In the genomic region with DNA sequence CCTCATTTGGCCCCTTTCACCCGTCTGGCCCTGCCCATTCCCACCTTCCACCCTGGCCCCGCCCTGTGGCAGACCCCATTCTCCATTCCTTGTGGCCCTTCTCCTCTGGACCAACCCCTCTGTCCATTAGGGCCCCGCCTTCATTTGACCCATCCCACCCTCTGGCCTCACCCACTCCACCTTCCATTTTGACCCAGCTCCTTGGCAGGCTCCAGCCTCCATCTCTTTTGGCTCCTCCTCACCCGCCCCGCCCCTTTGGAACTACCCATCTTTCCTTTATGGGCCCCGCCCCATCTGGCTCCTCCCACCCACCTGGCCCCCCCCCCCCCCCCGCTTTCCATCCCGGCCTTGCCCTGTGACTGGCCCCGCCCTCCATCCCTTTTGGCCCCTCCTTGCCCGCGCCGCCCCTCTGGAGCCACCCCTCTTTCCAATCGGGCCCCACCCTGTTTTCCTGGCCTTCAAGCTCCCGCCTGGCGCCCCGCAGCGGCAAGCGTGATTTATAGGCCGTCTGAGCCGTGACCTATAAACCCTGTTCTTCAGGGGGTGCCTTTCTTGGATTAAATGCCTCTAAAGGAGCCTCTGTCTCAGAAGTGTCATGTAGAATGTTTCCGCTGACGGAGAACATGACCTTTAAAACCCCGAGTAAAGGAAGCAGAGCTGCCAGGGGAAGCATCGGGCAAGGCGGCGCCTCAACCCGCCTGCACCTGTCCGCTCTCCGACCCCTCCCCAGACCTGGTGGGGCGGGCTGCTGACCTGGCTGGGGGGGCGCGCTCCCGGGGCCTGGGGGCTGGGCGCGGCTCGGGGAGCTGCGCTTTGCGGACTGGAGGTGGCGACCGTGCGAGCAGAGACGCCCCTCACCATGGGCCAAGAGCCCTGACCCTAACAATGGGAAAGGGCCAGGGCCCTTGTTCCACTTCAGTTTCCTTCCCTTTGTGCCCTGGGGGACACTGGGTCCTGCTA, we compare ENCODE assay signal across 8 cellular contexts.
DNase-seq lines count a peak whose midpoint lies in the region; ATAC-seq, FAIRE-seq and TF ChIP-seq lines count a peak whose summit lies in the region.

No MANE protein-coding gene starts in this region.

- no peaks in the 10 kb centered on the region for H3K9me3 Mint-ChIP-seq in activated CD4-positive, alpha-beta T cell treated with anti-CD3 and anti-CD28 coated beads for 36 hours (ENCODE audit: low read depth)

- no peaks in the 10 kb centered on the region for H3K79me2 ChIP-seq in endothelial cell of umbilical vein (ENCODE audit: control insufficient read depth, insufficient read depth, low read length)

- H3K9me1 ChIP-seq in endothelial cell of umbilical vein (replicated peaks; ENCODE audit: control insufficient read depth, extremely low read depth, insufficient read depth, low read length): no peaks in the 10 kb centered on the region

- FAIRE-seq in A549 (lab: Jason Lieb, UNC): no peak
- FAIRE-seq in endothelial cell of umbilical vein (lab: Jason Lieb, UNC): no peak
- no peak for FAIRE-seq in pancreas (lab: Jason Lieb, UNC)

- H3K27ac ChIP-seq in A549 (peak overlapping the region; percentile 88 to 93), endothelial cell of umbilical vein (ENCODE audit: insufficient read depth, low read depth, low read length) (no peak overlapping the region), pancreas (no peak overlapping the region), aorta (ENCODE audit: low read depth in 1 of 2, low read length in 2 of 2) (no peak overlapping the region)

- 25% methylated on average over 7 of the region's 42 CpGs for WGBS in A549 (ENCODE audit: missing lambda C conversion rate)
- WGBS in pancreas, 2 donors: 10 to 16% methylated on average over 41 to 42 of the region's 42 CpGs
- 26 to 33% methylated on average over 37 to 42 of the region's 42 CpGs for WGBS in aorta, 2 donors

- DNase-seq in A549 (ENCODE audit: low read depth in 1 of 2, low spot score in 1 of 2): peak in 1 of 2 experiments; percentile 86
- peak; percentile 33 for DNase-seq in M059J (ENCODE audit: low read depth)
- peak; percentile 93 for DNase-seq in activated CD4-positive, alpha-beta T cell treated with anti-CD3 and anti-CD28 coated beads for 36 hours
- DNase-seq in endothelial cell of umbilical vein (ENCODE audit: low read depth, low spot score): peak; percentile 30
- peak; percentile 18 to 72 (median 65) for DNase-seq in pancreas
- DNase-seq in aorta: peak; percentile 68 to 89
- no peak for DNase-seq in C1 segment of cervical spinal cord (lab: John Stamatoyannopoulos, UW)
- no peak for DNase-seq in hepatic stellate cell (ENCODE audit: low spot score)

- intact Hi-C loops in activated CD4-positive, alpha-beta T cell treated with anti-CD3 and anti-CD28 coated beads for 36 hours (cut with DNase I, micrococcal nuclease): loop anchor here in 1 of 2 experiments (1.0 to 10.0 kb wide), 10 partner anchors 109 to 968 kb away; partner anchors contain the start of genes CAMTA1, DNAJC11, ICMT and KLHL21
- intact Hi-C loops in endothelial cell of umbilical vein (cut with micrococcal nuclease) (loop anchor here (1.0 kb wide), 1 partner anchor 168 kb away; no protein-coding TSS in a partner anchor), pancreas (cut with DNase I) (no loop called here), aorta (cut with DNase I) (no loop called here)

- peak overlapping the region; percentile 69 for H3K4me3 Mint-ChIP-seq in activated CD4-positive, alpha-beta T cell treated with anti-CD3 and anti-CD28 coated beads for 36 hours

- ATAC-seq in A549: peak; percentile 87 to 91
- ATAC-seq in activated CD4-positive, alpha-beta T cell treated with anti-CD3 and anti-CD28 coated beads for 36 hours: peak; percentile 63
- peak; percentile 44 to 69 (median 51) for ATAC-seq in pancreas
- peak; percentile 40 for ATAC-seq in aorta (ENCODE audit: low FRiP score)

- peaks cover 8% of the 10 kb centered on the region for H3K27me3 Mint-ChIP-seq in activated CD4-positive, alpha-beta T cell treated with anti-CD3 and anti-CD28 coated beads for 36 hours

- TF ChIP-seq POLR2A in A549 (IDR thresholded peaks at IDR 0.05; ENCODE audit: low read length) (no peak), endothelial cell of umbilical vein (IDR thresholded peaks at IDR 0.05; ENCODE audit: low read depth, low read length) (no peak)

- CTCF ChIA-PET in A549 (lab: Yijun Ruan, JAX) (interaction anchor here (1.0 kb wide), 1 partner anchor 16 kb away, joined by 3 read pairs; no protein-coding TSS in a partner anchor), endothelial cell of umbilical vein (lab: Charles Lee) (interaction anchor here (0.6 to 1.4 kb wide), 3 partner anchors 79 to 167 kb away, joined by 3 to 4 read pairs (median 4); no protein-coding TSS in a partner anchor)
- CTCF ChIA-PET in activated CD4-positive, alpha-beta T cell treated with anti-CD3 and anti-CD28 coated beads for 36 hours (lab: Charles Lee): interaction anchor here (0.6 to 1.1 kb wide), 4 partner anchors 37 to 468 kb away, joined by 3 to 4 read pairs (median 4); no protein-coding TSS in a partner anchor

- no peaks in the 10 kb centered on the region for H4K20me1 ChIP-seq in endothelial cell of umbilical vein (replicated peaks; ENCODE audit: control insufficient read depth, extremely low read depth, insufficient read depth, low read length)

- TF ChIP-seq EP300 in A549 (IDR thresholded peaks at IDR 0.05): no peak

- no peaks in the 10 kb centered on the region for H3K36me3 ChIP-seq in endothelial cell of umbilical vein (ENCODE audit: control insufficient read depth in 2 of 2, extremely low read depth in 1 of 2, insufficient read depth in 2 of 2, low read length in 2 of 2)
- H3K36me3 ChIP-seq in pancreas: no peaks in the 10 kb centered on the region
- H3K36me3 ChIP-seq in aorta (ENCODE audit: control insufficient read depth in 1 of 2, insufficient read depth in 2 of 2, low read length in 1 of 2): no peaks in the 10 kb centered on the region

- H3K36me3 Mint-ChIP-seq in activated CD4-positive, alpha-beta T cell treated with anti-CD3 and anti-CD28 coated beads for 36 hours (ENCODE audit: low read depth): no peaks in the 10 kb centered on the region

- peaks cover 22% of the 10 kb centered on the region for H3K4me1 Mint-ChIP-seq in activated CD4-positive, alpha-beta T cell treated with anti-CD3 and anti-CD28 coated beads for 36 hours

- H3K4me1 ChIP-seq in A549 (peaks cover 12% of the 10 kb centered on the region), endothelial cell of umbilical vein (ENCODE audit: control insufficient read depth, extremely low read depth, insufficient read depth, low read length) (no peaks in the 10 kb centered on the region), pancreas (no peaks in the 10 kb centered on the region), aorta (ENCODE audit: control insufficient read depth in 1 of 2, insufficient read depth in 2 of 2, low read length in 2 of 2) (no peaks in the 10 kb centered on the region)

- peak overlapping the region; percentile 26 for H2AFZ ChIP-seq in endothelial cell of umbilical vein (ENCODE audit: low read depth, low read length)

- peak; percentile 32 to 34; a peak in 1 of 5 replicates for TF ChIP-seq RAD21 in A549 (conservative IDR thresholded peaks at IDR 0.05 in 1 of 2, IDR thresholded peaks at IDR 0.05 in 1 of 2)

- peaks cover 0 to 6% of the 10 kb centered on the region in 2 experiments for H3K27me3 ChIP-seq in endothelial cell of umbilical vein (ENCODE audit: control insufficient read depth in 2 of 2, insufficient read depth in 2 of 2, low read length in 2 of 2)
- no peaks in the 10 kb centered on the region for H3K27me3 ChIP-seq in pancreas
- no peaks in the 10 kb centered on the region for H3K27me3 ChIP-seq in aorta (ENCODE audit: control insufficient read depth in 1 of 2, insufficient read depth in 2 of 2, low read length in 1 of 2)

- TF ChIP-seq CTCF in A549 (IDR thresholded peaks at IDR 0.05) (peak; percentile 35; the same call in 2 of the 3 replicates), endothelial cell of umbilical vein (IDR thresholded peaks at IDR 0.05; ENCODE audit: extremely low read depth in 1 of 2, insufficient read depth in 1 of 2, low read depth in 1 of 2, low read length in 2 of 2) (no peak), pancreas (IDR thresholded peaks at IDR 0.05) (no peak)

- H3K4me3 ChIP-seq in A549 (peak overlapping the region; percentile 81), endothelial cell of umbilical vein (replicated peaks in 1 of 3; ENCODE audit: insufficient read depth in 1 of 3, low read depth in 1 of 3, low read length in 3 of 3) (no peak overlapping the region), pancreas (peak overlapping the region in 1 of 4 donors; percentile 14), aorta (ENCODE audit: low read length in 2 of 2) (no peak overlapping the region)

- peak overlapping the region; percentile 85 for H3K27ac Mint-ChIP-seq in activated CD4-positive, alpha-beta T cell treated with anti-CD3 and anti-CD28 coated beads for 36 hours

- no peak overlapping the region for H3K9ac ChIP-seq in endothelial cell of umbilical vein (replicated peaks; ENCODE audit: extremely low read depth, insufficient read depth, low read length)

- H3K4me2 ChIP-seq in A549 (peak overlapping the region; percentile 94), endothelial cell of umbilical vein (ENCODE audit: insufficient read depth, low read length) (no peak overlapping the region)

- no TSS peak for BruUV-seq in endothelial cell of umbilical vein (replicated peaks; lab: Mats Ljungman, UMichigan)

- POLR2A ChIA-PET in A549 (lab: Yijun Ruan, JAX) (interaction anchor here (0.6 to 1.4 kb wide), 3 partner anchors 107 to 717 kb away, joined by 3 to 8 read pairs (median 8); partner anchors contain the start of gene CAMTA1), endothelial cell of umbilical vein (lab: Charles Lee) (no interaction called here)
- POLR2A ChIA-PET in activated CD4-positive, alpha-beta T cell treated with anti-CD3 and anti-CD28 coated beads for 36 hours (lab: Charles Lee): interaction anchor here (0.9 kb wide), 1 partner anchor 178 kb away, joined by 3 read pairs; the partner anchor contains the start of gene CAMTA1

- dilution Hi-C loops in endothelial cell of umbilical vein (cut with MboI; ENCODE audit: extremely low pct_ligation_motif_present, low sequenced_read_pairs): no loop called here

- H3K9me3 ChIP-seq in A549 (no peaks in the 10 kb centered on the region), endothelial cell of umbilical vein (replicated peaks; ENCODE audit: control insufficient read depth, insufficient read depth, low read length) (no peaks in the 10 kb centered on the region), pancreas (no peaks in the 10 kb centered on the region), aorta (ENCODE audit: control insufficient read depth, low read length) (no peaks in the 10 kb centered on the region)

TF ChIP-seq in A549, 52 proteins besides CTCF, POLR2A, EP300 and RAD21 (continues in another document):
- peak; percentile 41; the same call in 1 of the 3 replicates for TF ChIP-seq SMC3 (IDR thresholded peaks at IDR 0.05)

TF ChIP-seq in endothelial cell of umbilical vein, 7 proteins besides CTCF, POLR2A, EP300 and RAD21 (continues in another document):
- no peak for TF ChIP-seq MYC (IDR thresholded peaks at IDR 0.05; ENCODE audit: low read depth, low read length)
- TF ChIP-seq POLR2AphosphoS5 (IDR thresholded peaks at IDR 0.05; ENCODE audit: insufficient read depth, low read depth, low read length): no peak
- TF ChIP-seq GATA2 (IDR thresholded peaks at IDR 0.05; ENCODE audit: insufficient read depth, insufficient read length, low read depth, low read length): no peak
- no peak for TF ChIP-seq FOS (IDR thresholded peaks at IDR 0.05; ENCODE audit: borderline replicate concordance, insufficient read depth, low read length)

Comparison
In these comparisons a context has a peak if more than half of its experiments do, and no peak if none do; other contexts are left out.
1. DNase-seq: peak in M059J (single experiment), activated CD4-positive, alpha-beta T cell treated with anti-CD3 and anti-CD28 coated beads for 36 hours (single experiment), endothelial cell of umbilical vein (single experiment), pancreas (6 of 6) and aorta (2 of 2); none in C1 segment of cervical spinal cord (0 of 14) and hepatic stellate cell (single experiment).
2. H3K27ac ChIP-seq: peak in A549 (2 of 2); none in endothelial cell of umbilical vein (single experiment), pancreas (0 of 4) and aorta (0 of 2).
3. Peak in every context shown above with its lines, with median percentiles within 50 percentile points of each other: ATAC-seq.